Comparison of ENCODE assay signal across 27 cellular contexts in genomic region chr2:415986-416610, GRCh38.
"Had no signal": no experiment of that assay in that cellular context is flagged by ENCODE, and none has a peak within 500 bp of the region (broad histone marks: within the 10 kb centered on the region; RNA-seq: fewer than 3 reads in every experiment).

No MANE protein-coding gene starts in this region.

- H3K4me3 ChIP-seq: hepatocyte, left ventricle myocardium inferior, lung, neural progenitor cell, pancreas, prostate gland, skin epidermis, tibial nerve, vagina had no signal

- H3K9me3 ChIP-seq: pancreas, prostate gland, vagina had no signal

- H3K27ac Mint-ChIP-seq: mesothelial cell of epicardium; natural killer cell; nephron progenitor cell; neural progenitor cell; stimulated activated naive B cell treated with anti-CD40 and anti-IgM and Interleukin-4, amounts not matched to agents 10 μg/mL and 1 μg/mL and 100 μg/mL, for 72 hours; stimulated activated naive CD8-positive, alpha-beta T cell treated with anti-CD3 and anti-CD28 coated beads, Interleukin-15, Interleukin-2, amounts not matched to agents 100 ng/mL and 50 ng/mL, for 24 hours; type B pancreatic cell had no signal

- H3K9ac ChIP-seq: neural progenitor cell had no signal

- DNase-seq: islet precursor cell; left ventricle myocardium inferior; mesendoderm; naive B cell; natural killer cell; nephron progenitor cell; pancreas; posterior cingulate gyrus; retina; right cardiac atrium; stimulated activated CD4-positive, alpha-beta T cell treated with anti-CD3 and anti-CD28 coated beads, Interleukin-12 subunit alpha, Interleukin-12 subunit beta, amount 100 ng/mL, for 4 hours; stimulated activated CD4-positive, alpha-beta T cell treated with anti-CD3 and anti-CD28 coated beads, Interleukin-15, amount 100 ng/mL, for 24 hours; stimulated activated CD4-positive, alpha-beta T cell treated with anti-CD3 and anti-CD28 coated beads, Interleukin-2, amount 100 ng/mL, for 24 hours; stimulated activated CD4-positive, alpha-beta T cell treated with anti-CD3 and anti-CD28 coated beads, Interleukin-4, amount 100 ng/mL, for 1 hour; stimulated activated naive B cell treated with anti-CD40 and anti-IgM and Interleukin-4, amounts not matched to agents 10 μg/mL and 1 μg/mL and 100 μg/mL, for 72 hours; substantia nigra had no signal

- H3K4me1 ChIP-seq: left ventricle myocardium inferior, neural progenitor cell, pancreas, prostate gland, tibial nerve, vagina had no signal

- ATAC-seq: natural killer cell; pancreas; right cardiac atrium; sciatic nerve; stimulated activated naive B cell treated with anti-CD40 and anti-IgM and Interleukin-4, amounts not matched to agents 10 μg/mL and 1 μg/mL and 100 μg/mL, for 72 hours had no signal

- FAIRE-seq: pancreas had no signal

- H2AFZ ChIP-seq: hepatocyte, neural progenitor cell had no signal

- H3K9me3 Mint-ChIP-seq: natural killer cell, type B pancreatic cell had no signal

- H3K36me3 ChIP-seq: left ventricle myocardium inferior, neural progenitor cell, pancreas, prostate gland, tibial nerve, vagina had no signal

- H3K36me3 Mint-ChIP-seq: mesothelial cell of epicardium; naive B cell; stimulated activated naive B cell treated with anti-CD40 and anti-IgM and Interleukin-4, amounts not matched to agents 10 μg/mL and 1 μg/mL and 100 μg/mL, for 72 hours; type B pancreatic cell had no signal

- H3K4me3 Mint-ChIP-seq: mesothelial cell of epicardium; naive B cell; natural killer cell; nephron progenitor cell; neural progenitor cell; stimulated activated naive B cell treated with anti-CD40 and anti-IgM and Interleukin-4, amounts not matched to agents 10 μg/mL and 1 μg/mL and 100 μg/mL, for 72 hours; stimulated activated naive CD8-positive, alpha-beta T cell treated with anti-CD3 and anti-CD28 coated beads, Interleukin-15, Interleukin-2, amounts not matched to agents 100 ng/mL and 50 ng/mL, for 24 hours; type B pancreatic cell had no signal

- H3K4me2 ChIP-seq: hepatocyte, neural progenitor cell had no signal

- H3K27me3 ChIP-seq: hepatocyte, neural progenitor cell, pancreas, tibial nerve, vagina had no signal

- H3K27ac ChIP-seq: hepatocyte, left ventricle myocardium inferior, neural progenitor cell, pancreas, prostate gland, skin epidermis, tibial nerve, vagina had no signal

- H3K4me1 Mint-ChIP-seq: mesothelial cell of epicardium; naive B cell; nephron progenitor cell; neural progenitor cell; stimulated activated naive B cell treated with anti-CD40 and anti-IgM and Interleukin-4, amounts not matched to agents 10 μg/mL and 1 μg/mL and 100 μg/mL, for 72 hours had no signal
